In the genomic region with DNA sequence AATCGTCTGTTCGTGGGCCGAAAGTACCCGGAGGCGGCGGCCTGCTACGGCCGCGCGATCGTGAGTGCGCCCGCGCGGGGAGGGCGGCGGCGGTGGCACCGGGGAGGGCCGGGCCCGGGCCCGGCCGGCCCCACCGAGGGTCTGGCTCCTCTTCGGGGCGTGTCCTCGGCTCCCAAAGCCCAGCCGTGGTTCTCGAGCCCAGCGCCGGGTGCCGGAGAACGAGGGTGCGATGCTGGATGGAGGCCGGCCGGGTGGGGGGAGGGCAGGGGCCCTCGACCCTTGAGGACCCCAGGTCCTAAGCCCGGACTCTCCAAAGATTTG, we compare ENCODE assay signal across 8 cellular contexts. TPM values are rescaled to one million over a fixed set of nuclear protein-coding genes. Genes with fewer than 3 reads are reported as not detected.
A peak's percentile ranks its signal among the peaks of the same experiment; 100 is the strongest.
DNase-seq lines count a peak whose midpoint lies in the region; ATAC-seq and TF ChIP-seq lines count a peak whose summit lies in the region.

No MANE protein-coding gene starts in this region.

- no peak overlapping the region for H2AK5ac ChIP-seq in H9 (ENCODE audit: insufficient read length, low read length)

- H3K27me3 ChIP-seq in H9 (ENCODE audit: insufficient read depth, low read length) (no peaks in the 10 kb centered on the region), iPS DF 6.9 (ENCODE audit: control insufficient read depth, insufficient read depth, low read length) (no peaks in the 10 kb centered on the region)

- H3K4me3 Mint-ChIP-seq in H9 (peak overlapping the region; percentile 81 to 86), activated B cell treated with CpG ODN at 0.5 μM for 24 hours (peak overlapping the region; percentile 87)
- H3K4me3 Mint-ChIP-seq in stimulated activated memory B cell treated with anti-CD40 and anti-IgM and Interleukin-4, amounts not matched to agents 10 μg/mL and 1 μg/mL and 100 μg/mL, for 72 hours: peak overlapping the region; percentile 84

- no peak overlapping the region for H4K91ac ChIP-seq in H9 (ENCODE audit: insufficient read length, low read depth, low read length)

- H3K14ac ChIP-seq in H9 (ENCODE audit: insufficient read depth, low read length): no peak overlapping the region

- H3T11ph ChIP-seq in H9 (ENCODE audit: low read length): no peak overlapping the region

- H2BK20ac ChIP-seq in H9 (ENCODE audit: low read depth, low read length, poor library complexity, severe bottlenecking): no peak overlapping the region

- peak overlapping the region; percentile 71 for H3K4me2 ChIP-seq in H9 (ENCODE audit: insufficient read depth, insufficient read length, low read length)

- no peak overlapping the region for H3K27ac Mint-ChIP-seq in H9
- H3K27ac Mint-ChIP-seq in activated B cell treated with CpG ODN at 0.5 μM for 24 hours: peak overlapping the region; percentile 35
- peak overlapping the region; percentile 67 for H3K27ac Mint-ChIP-seq in stimulated activated memory B cell treated with anti-CD40 and anti-IgM and Interleukin-4, amounts not matched to agents 10 μg/mL and 1 μg/mL and 100 μg/mL, for 72 hours

- no peak overlapping the region for H2BK12ac ChIP-seq in H9 (ENCODE audit: insufficient read length, low read depth, low read length)

- H3K4me1 Mint-ChIP-seq in H9: peaks cover 17 to 35% of the 10 kb centered on the region in 2 experiments
- H3K4me1 Mint-ChIP-seq in activated B cell treated with CpG ODN at 0.5 μM for 24 hours: peaks cover 38% of the 10 kb centered on the region
- peaks cover 56% of the 10 kb centered on the region for H3K4me1 Mint-ChIP-seq in stimulated activated memory B cell treated with anti-CD40 and anti-IgM and Interleukin-4, amounts not matched to agents 10 μg/mL and 1 μg/mL and 100 μg/mL, for 72 hours

- peaks cover 11% of the 10 kb centered on the region for H3K23me2 ChIP-seq in H9 (ENCODE audit: insufficient read length, low read depth, low read length, poor library complexity, severe bottlenecking)

- H3K9ac ChIP-seq in H9 (ENCODE audit: extremely low read depth, insufficient read length, low read length): peak overlapping the region; percentile 14

- no peak overlapping the region for H3K27ac ChIP-seq in H9 (ENCODE audit: insufficient read length, low read depth, low read length)
- H3K27ac ChIP-seq in iPS DF 6.9 (ENCODE audit: low read length): no peak overlapping the region

- H4K20me1 ChIP-seq in H9 (ENCODE audit: control insufficient read depth, insufficient read depth, insufficient read length): no peaks in the 10 kb centered on the region

- H2BK120ac ChIP-seq in H9 (ENCODE audit: low read depth, low read length, poor library complexity, severe bottlenecking): no peak overlapping the region

- H3K4me1 ChIP-seq in H9 (ENCODE audit: insufficient read depth, low read length): no peaks in the 10 kb centered on the region
- peaks cover 9% of the 10 kb centered on the region for H3K4me1 ChIP-seq in iPS DF 6.9 (ENCODE audit: control insufficient read depth, insufficient read depth, low read length)

- CTCF ChIA-PET in activated B cell treated with CpG ODN at 0.5 μM for 24 hours (lab: Charles Lee): no interaction called here

- no peak overlapping the region for H4K5ac ChIP-seq in H9 (ENCODE audit: insufficient read length, low read depth, low read length)

- H3K36me3 ChIP-seq in iPS DF 6.9 (ENCODE audit: control insufficient read depth, insufficient read depth, low read length): peaks cover 19% of the 10 kb centered on the region

- H3K9me3 ChIP-seq in H9 (ENCODE audit: control insufficient read depth, low read depth, low read length) (no peaks in the 10 kb centered on the region), iPS DF 6.9 (ENCODE audit: control insufficient read depth, insufficient read depth, low read length) (no peaks in the 10 kb centered on the region)

- no peak overlapping the region for H3K18ac ChIP-seq in H9 (ENCODE audit: insufficient read length, low read depth, low read length)

- H3K79me2 ChIP-seq in H9 (ENCODE audit: insufficient read depth, low read length): peaks cover 2% of the 10 kb centered on the region; the same call in 1 of the 2 replicates

- H3K4ac ChIP-seq in H9 (ENCODE audit: low read depth, low read length): no peak overlapping the region

- no peak overlapping the region for H2BK15ac ChIP-seq in H9 (ENCODE audit: low read depth, low read length)

- H3K23ac ChIP-seq in H9 (ENCODE audit: insufficient read length, low read depth, low read length): no peak overlapping the region

- H2AFZ ChIP-seq in H9 (ENCODE audit: low read length): no peak overlapping the region

- no peak overlapping the region for H4K8ac ChIP-seq in H9 (replicated peaks; ENCODE audit: insufficient read length, low read depth, low read length)

- peak overlapping the region; percentile 65 for H3K4me3 ChIP-seq in iPS DF 6.9 (ENCODE audit: low read length)

- POLR2A ChIA-PET in activated B cell treated with CpG ODN at 0.5 μM for 24 hours (lab: Charles Lee): interaction anchor here (0.8 to 4.5 kb wide), 7 partner anchors 9 to 741 kb away, joined by 4 to 41 read pairs (median 10); partner anchors contain the start of genes CHTF18, METTL26, RHOT2 and RPUSD1

- H3K9me3 Mint-ChIP-seq in H9 (no peaks in the 10 kb centered on the region), activated B cell treated with CpG ODN at 0.5 μM for 24 hours (no peaks in the 10 kb centered on the region)
- no peaks in the 10 kb centered on the region for H3K9me3 Mint-ChIP-seq in stimulated activated memory B cell treated with anti-CD40 and anti-IgM and Interleukin-4, amounts not matched to agents 10 μg/mL and 1 μg/mL and 100 μg/mL, for 72 hours

- H2BK5ac ChIP-seq in H9 (ENCODE audit: insufficient read length, low read length): no peak overlapping the region

- intact Hi-C loops in activated B cell treated with CpG ODN at 0.5 μM for 24 hours (cut with micrococcal nuclease): loop anchor here (1.0 kb wide), 1 partner anchor 12 kb away; the partner anchor contains the start of gene RHOT2

- no peaks in the 10 kb centered on the region for H3K79me1 ChIP-seq in H9 (ENCODE audit: insufficient read depth, low read depth, low read length, poor library complexity, severe bottlenecking)

- H3K27me3 Mint-ChIP-seq in H9 (ENCODE audit: low read depth): no peaks in the 10 kb centered on the region; the same call in 1 of the 2 replicates
- H3K27me3 Mint-ChIP-seq in activated B cell treated with CpG ODN at 0.5 μM for 24 hours: peaks cover 4% of the 10 kb centered on the region
- peaks cover 2% of the 10 kb centered on the region for H3K27me3 Mint-ChIP-seq in stimulated activated memory B cell treated with anti-CD40 and anti-IgM and Interleukin-4, amounts not matched to agents 10 μg/mL and 1 μg/mL and 100 μg/mL, for 72 hours

- TF ChIP-seq CTCF in H9 (conservative IDR thresholded peaks at IDR 0.05) (no peak), activated B cell treated with CpG ODN at 0.5 μM for 24 hours (IDR thresholded peaks at IDR 0.05) (no peak)

- ATAC-seq in activated B cell treated with CpG ODN at 0.5 μM for 24 hours (ENCODE audit: low read depth) (no peak), GM21367 (IDR thresholded peaks at IDR 0.05; ENCODE audit: unreplicated experiment) (no peak)
- no peak for ATAC-seq in stimulated activated memory B cell treated with anti-CD40 and anti-IgM and Interleukin-4, amounts not matched to agents 10 μg/mL and 1 μg/mL and 100 μg/mL, for 72 hours

- WGBS in H9 (ENCODE audit: extremely low coverage, insufficient read length, low lambda C conversion rate): no CpG with 5 or more reads among the region's 38 CpGs
- no CpG with 5 or more reads among the region's 38 CpGs for WGBS in iPS DF 6.9 (ENCODE audit: insufficient coverage, insufficient read length)

- H3K56ac ChIP-seq in H9 (ENCODE audit: insufficient read length, low read depth, low read length): no peak overlapping the region

- H3K36me3 Mint-ChIP-seq in H9 (ENCODE audit: insufficient read depth in 1 of 3, low read depth in 3 of 3): peaks cover 14 to 28% (median 26%) of the 10 kb centered on the region in 3 experiments; a peak in 6 of 7 replicates
- peaks cover 25% of the 10 kb centered on the region for H3K36me3 Mint-ChIP-seq in activated B cell treated with CpG ODN at 0.5 μM for 24 hours (ENCODE audit: low read depth)
- H3K36me3 Mint-ChIP-seq in stimulated activated memory B cell treated with anti-CD40 and anti-IgM and Interleukin-4, amounts not matched to agents 10 μg/mL and 1 μg/mL and 100 μg/mL, for 72 hours: peaks cover 18% of the 10 kb centered on the region

- DNase-seq in H9 (no peak), activated B cell treated with CpG ODN at 0.5 μM for 24 hours (no peak), iPS DF 6.9 (ENCODE audit: low read depth, low spot score) (no peak), NCI-H526 treated with DMSO at 0.1 percent for 48 hours (lab: John Stamatoyannopoulos, UW) (no peak), midbrain (lab: John Stamatoyannopoulos, UW) (no peak), NK-92 (lab: John Stamatoyannopoulos, UW; ENCODE audit: unreplicated experiment) (no peak)

RNA-seq across cellular contexts. Expression of gene STUB1, which starts 0.4 kb away (rescaled TPM):
- total RNA-seq in H9 (2021): 95.6 and 102 TPM in 2 replicates
- total RNA-seq in activated B cell treated with CpG ODN at 0.5 μM for 24 hours: 75.4 and 81.2 TPM in 2 replicates

RNA-seq across cellular contexts. Expression of gene JMJD8, which starts 3.5 kb away (rescaled TPM):
- 50.1 and 52.7 TPM in 2 replicates for total RNA-seq in H9 (2021)
- total RNA-seq in activated B cell treated with CpG ODN at 0.5 μM for 24 hours: 41.4 and 47.0 TPM in 2 replicates

RNA-seq across cellular contexts. Expression of gene RHBDL1, which starts 5.1 kb away (rescaled TPM):
- total RNA-seq in H9 (2021) (7.6 and 8.8 TPM in 2 replicates), activated B cell treated with CpG ODN at 0.5 μM for 24 hours (0.24 TPM in 1 of 2 replicates, not detected in the other)

RNA-seq across cellular contexts. Expression of gene WDR24, which starts 9.6 kb away (rescaled TPM):
- 18.3 and 19.5 TPM in 2 replicates for total RNA-seq in H9 (2021)
- total RNA-seq in activated B cell treated with CpG ODN at 0.5 μM for 24 hours: 13.9 and 14.8 TPM in 2 replicates

RNA-seq across cellular contexts. Expression of gene RHOT2, which starts 12.7 kb away (rescaled TPM):
- 206 and 210 TPM in 2 replicates for total RNA-seq in H9 (2021)
- total RNA-seq in activated B cell treated with CpG ODN at 0.5 μM for 24 hours: 141 and 170 TPM in 2 replicates

Comparison
In these comparisons a context has a peak if more than half of its experiments do, and no peak if none do; other contexts are left out.
1. H3K27ac Mint-ChIP-seq: peak in activated B cell treated with CpG ODN at 0.5 μM for 24 hours (single experiment) and stimulated activated memory B cell treated with anti-CD40 and anti-IgM and Interleukin-4, amounts not matched to agents 10 μg/mL and 1 μg/mL and 100 μg/mL, for 72 hours (single experiment); none in H9 (0 of 3).
2. Peak in every context shown above with its lines, with median percentiles within 50 percentile points of each other: H3K4me3 Mint-ChIP-seq.